8 cellular contexts compared by ENCODE assay signal in the genomic region with DNA sequence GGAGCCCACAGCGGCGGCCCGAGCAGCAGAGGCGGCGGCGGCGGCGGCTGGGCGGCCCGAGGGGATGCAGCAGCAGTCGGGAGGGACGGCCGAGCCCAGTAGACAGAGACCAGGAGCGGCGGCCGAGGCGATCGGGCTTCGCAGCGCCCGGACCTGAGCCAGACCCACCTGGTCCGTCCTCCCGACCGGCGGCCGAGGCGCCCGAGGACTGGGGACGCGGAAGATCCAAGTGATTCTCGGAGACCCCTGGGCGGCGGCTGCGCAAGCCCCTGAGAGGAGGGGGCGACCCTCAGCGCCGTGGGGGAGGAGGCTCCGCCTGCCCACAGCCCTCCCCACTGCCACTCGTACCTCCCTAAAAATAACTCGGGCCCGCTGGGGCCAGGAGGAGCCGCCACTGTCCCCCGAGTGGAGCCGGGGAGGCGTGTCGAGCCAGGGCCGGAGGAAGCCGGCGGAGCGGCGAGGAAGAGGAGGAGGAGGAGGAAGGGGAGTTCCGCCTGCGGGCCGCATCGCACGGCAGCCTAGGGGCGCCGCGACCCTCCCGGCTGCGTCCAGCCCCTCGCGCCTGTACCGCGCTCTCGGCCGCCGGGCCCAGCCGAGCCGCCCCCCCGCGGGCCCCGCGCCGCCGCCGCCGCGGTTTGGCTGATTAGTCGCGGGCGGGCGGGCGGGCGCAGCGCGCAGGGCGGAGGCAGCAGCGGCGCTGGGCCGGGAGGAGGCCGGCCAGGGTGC. TPM values are rescaled to one million over a fixed set of nuclear protein-coding genes. Genes with fewer than 3 reads are reported as not detected.
DNase-seq lines count a peak whose midpoint lies in the region; ATAC-seq and TF ChIP-seq lines count a peak whose summit lies in the region.

No MANE protein-coding gene starts in this region.

- H3K4me3 Mint-ChIP-seq in brain = peak overlapping the region; percentile 58 to 99 (median 68)

- peaks cover 47% of the 10 kb centered on the region for H3K4me1 Mint-ChIP-seq in brain

- ATAC-seq in GM19467 (IDR thresholded peaks at IDR 0.05; ENCODE audit: unreplicated experiment) = peak; percentile 22
- ATAC-seq in HG03565 (IDR thresholded peaks at IDR 0.05; ENCODE audit: unreplicated experiment) = peak; percentile 12

- H3K36me3 Mint-ChIP-seq in brain = no peaks in the 10 kb centered on the region

- H3K27ac ChIP-seq in skin epidermis = peak overlapping the region; percentile 81 to 97 (median 92)

- DNase-seq in COLO668 (lab: John Stamatoyannopoulos, UW; ENCODE audit: unreplicated experiment) (peak; percentile 65), T-helper 9 cell (peak; percentile 40), foreskin melanocyte (no peak)

- H3K4me3 ChIP-seq in iPS-18c (ENCODE audit: insufficient read depth, low read depth, low read length) (peak overlapping the region; percentile 87), skin epidermis (peak overlapping the region; percentile 65 to 99 (median 92))

- H3K9me3 ChIP-seq in iPS-18c (ENCODE audit: control insufficient read depth, insufficient read depth, low read length) = no peaks in the 10 kb centered on the region

- H3K27ac Mint-ChIP-seq in brain = peak overlapping the region in 2 of 5 experiments; percentile 36 to 95

- no peak for TF ChIP-seq CTCF in brain (conservative IDR thresholded peaks at IDR 0.05)

- H3K27me3 Mint-ChIP-seq in brain = peaks cover 20% of the 10 kb centered on the region

- no peaks in the 10 kb centered on the region for H3K9me3 Mint-ChIP-seq in brain

RNA-seq across cellular contexts. Expression of gene RAPGEF2, which starts 0.7 kb away (rescaled TPM):
- 14.9 TPM for polyA plus RNA-seq in brain (ENCODE audit: insufficient read depth, low read depth, low replicate concordance)
